8 cellular contexts compared by ENCODE assay signal in genomic region chr11:3164138-3164539, GRCh38. TPM values are rescaled to one million over a fixed set of nuclear protein-coding genes. Genes with fewer than 3 reads are reported as not detected.
A peak's percentile ranks its signal among the peaks of the same experiment; 100 is the strongest.
DNase-seq lines count a peak whose midpoint lies in the region; FAIRE-seq and TF ChIP-seq lines count a peak whose summit lies in the region.

No MANE protein-coding gene starts in this region.

- in situ Hi-C loops in HAP-1 (cut with MboI; ENCODE audit: low sequenced_read_pairs) = no loop called here
- in situ Hi-C loops in ACHN (cut with HindIII; ENCODE audit: low pct_ligation_motif_present, low pct_unique_long_range_greater_than_20kb, low sequenced_read_pairs) = no loop called here

- peak overlapping the region; percentile 93 for H3K27ac ChIP-seq in left ventricle myocardium inferior (replicated peaks)

- no peaks in the 10 kb centered on the region for H3K9me3 Mint-ChIP-seq in activated CD4-positive, alpha-beta memory T cell treated with anti-CD3 and anti-CD28 coated beads, Interleukin-2, amount 10 ng/mL, durations not matched to agents 7 days and 5 days

- H3K36me3 ChIP-seq in HAP-1 (replicated peaks) (no peaks in the 10 kb centered on the region), left ventricle myocardium inferior (no peaks in the 10 kb centered on the region)

- POLR2A ChIA-PET in activated CD4-positive, alpha-beta memory T cell treated with anti-CD3 and anti-CD28 coated beads, Interleukin-2, amount 10 ng/mL, durations not matched to agents 7 days and 5 days (lab: Charles Lee) = no interaction called here

- H3K4me1 ChIP-seq in HAP-1 = peaks cover 5% of the 10 kb centered on the region; the same call in 1 of the 2 replicates
- peaks cover 75% of the 10 kb centered on the region for H3K4me1 ChIP-seq in left ventricle myocardium inferior

- H3K4me3 Mint-ChIP-seq in activated CD4-positive, alpha-beta memory T cell treated with anti-CD3 and anti-CD28 coated beads, Interleukin-2, amount 10 ng/mL, durations not matched to agents 7 days and 5 days = peak overlapping the region; percentile 27

- no peak overlapping the region for H3K27ac Mint-ChIP-seq in activated CD4-positive, alpha-beta memory T cell treated with anti-CD3 and anti-CD28 coated beads, Interleukin-2, amount 10 ng/mL, durations not matched to agents 7 days and 5 days

- CTCF ChIA-PET in activated CD4-positive, alpha-beta memory T cell treated with anti-CD3 and anti-CD28 coated beads, Interleukin-2, amount 10 ng/mL, durations not matched to agents 7 days and 5 days (lab: Charles Lee) = no interaction called here

- no peaks in the 10 kb centered on the region for H3K27me3 ChIP-seq in HAP-1 (ENCODE audit: low read depth)
- H3K27me3 ChIP-seq in left ventricle myocardium inferior (ENCODE audit: low read depth) = no peaks in the 10 kb centered on the region

- H3K9me3 ChIP-seq in HAP-1 = no peaks in the 10 kb centered on the region
- H3K9me3 ChIP-seq in left ventricle myocardium inferior (replicated peaks) = no peaks in the 10 kb centered on the region

- H3K4me3 ChIP-seq in HAP-1 = peak overlapping the region; percentile 55
- H3K4me3 ChIP-seq in left ventricle myocardium inferior = peak overlapping the region; percentile 88
- H3K4me3 ChIP-seq in skeletal muscle cell (ENCODE audit: low read depth, low read length) = peak overlapping the region; percentile 94

- DNase-seq in HAP-1 (ENCODE audit: low spot score in 2 of 2) = no peak
- no peak for DNase-seq in activated CD4-positive, alpha-beta memory T cell treated with anti-CD3 and anti-CD28 coated beads, Interleukin-2, amount 10 ng/mL, durations not matched to agents 7 days and 5 days
- DNase-seq in left ventricle myocardium inferior = peak; percentile 27
- no peak for DNase-seq in skeletal muscle cell (ENCODE audit: low read depth)
- no peak for DNase-seq in ACHN
- no peak for DNase-seq in HTR-8/SVneo (ENCODE audit: insufficient read length, low spot score)
- no peak for DNase-seq in NK-92 (lab: John Stamatoyannopoulos, UW; ENCODE audit: unreplicated experiment)
- DNase-seq in NCI-H1092 (lab: John Stamatoyannopoulos, UW) = no peak

- no peaks in the 10 kb centered on the region for H3K36me3 Mint-ChIP-seq in activated CD4-positive, alpha-beta memory T cell treated with anti-CD3 and anti-CD28 coated beads, Interleukin-2, amount 10 ng/mL, durations not matched to agents 7 days and 5 days (ENCODE audit: low read depth)

- peaks cover 49% of the 10 kb centered on the region for H3K27me3 Mint-ChIP-seq in activated CD4-positive, alpha-beta memory T cell treated with anti-CD3 and anti-CD28 coated beads, Interleukin-2, amount 10 ng/mL, durations not matched to agents 7 days and 5 days

- TF ChIP-seq CTCF in left ventricle myocardium inferior (IDR thresholded peaks at IDR 0.05; ENCODE audit: borderline replicate concordance) = no peak

- H3K4me1 Mint-ChIP-seq in activated CD4-positive, alpha-beta memory T cell treated with anti-CD3 and anti-CD28 coated beads, Interleukin-2, amount 10 ng/mL, durations not matched to agents 7 days and 5 days = peaks cover 8% of the 10 kb centered on the region

- FAIRE-seq in HTR-8/SVneo (lab: Jason Lieb, UNC) = no peak

- intact Hi-C loops in left ventricle myocardium inferior (cut with micrococcal nuclease) = no loop called here

RNA-seq across cellular contexts. Expression of gene OSBPL5, which starts 1.0 kb away (rescaled TPM):
- 1 to 10 TPM; 1.6 to 1.7 TPM for total RNA-seq in activated CD4-positive, alpha-beta memory T cell treated with anti-CD3 and anti-CD28 coated beads, Interleukin-2, amount 10 ng/mL, durations not matched to agents 7 days and 5 days
- total RNA-seq in left ventricle myocardium inferior = 11.4 TPM

RNA-seq across cellular contexts. Expression of gene MRGPRG, which starts 54.5 kb away (rescaled TPM):
- not detected for total RNA-seq in activated CD4-positive, alpha-beta memory T cell treated with anti-CD3 and anti-CD28 coated beads, Interleukin-2, amount 10 ng/mL, durations not matched to agents 7 days and 5 days
- not detected for total RNA-seq in left ventricle myocardium inferior
